Comparison of ENCODE assay signal across 16 cellular contexts in genomic region chr20:63182425-63182824, GRCh38. TPM values are rescaled to one million over a fixed set of nuclear protein-coding genes. Genes with fewer than 3 reads are reported as not detected.
A peak's percentile ranks its signal among the peaks of the same experiment; 100 is the strongest.
DNase-seq lines count a peak whose midpoint lies in the region; ATAC-seq and TF ChIP-seq lines count a peak whose summit lies in the region.
"Had no signal": no experiment of that assay in that cellular context is flagged by ENCODE, and none has a peak within 500 bp of the region (broad histone marks: within the 10 kb centered on the region; RNA-seq: fewer than 3 reads in every experiment).

No MANE protein-coding gene starts in this region.

- H3K4me3 Mint-ChIP-seq in brain = peak overlapping the region in 1 of 5 experiments; percentile 40
- peak overlapping the region; percentile 76 for H3K4me3 Mint-ChIP-seq in neural crest cell
- H3K4me3 Mint-ChIP-seq: B cell; CD8-positive, alpha-beta T cell; HFFc6 had no signal

- H3K9ac ChIP-seq in NT2/D1 (ENCODE audit: insufficient read length, low read depth) = peak overlapping the region; percentile 12
- H3K9ac ChIP-seq: BLaER1 treated with 17β-estradiol and CSF1 and Interleukin-3, amounts not matched to agents 10 nM and 100 nM; GM23248 had no signal

- peaks cover 10% of the 10 kb centered on the region; the same call in 1 of the 2 replicates for H3K9me3 ChIP-seq in NT2/D1 (ENCODE audit: insufficient read depth, low read length)

- DNase-seq in NCI-H82 (lab: John Stamatoyannopoulos, UW) = peak; percentile 53
- DNase-seq in NCI-H82 treated with DMSO at 0.1 percent for 48 hours (lab: John Stamatoyannopoulos, UW; ENCODE audit: unreplicated experiment) = no peak
- DNase-seq in NT2/D1 (ENCODE audit: low read depth, low spot score) = no peak
- DNase-seq in neural crest cell (ENCODE audit: low read depth, low spot score) = no peak
- DNase-seq in sciatic nerve (ENCODE audit: low spot score) = no peak
- no peak for DNase-seq in left cardiac atrium
- no peak for DNase-seq in NCI-H2029 (lab: John Stamatoyannopoulos, UW)
- DNase-seq: Calu3; CD8-positive, alpha-beta T cell; GM23248; HCEC 1CT; HFFc6 had no signal

- intact Hi-C loops in sciatic nerve (cut with DNase I) = no loop called here
- intact Hi-C loops in left cardiac atrium (cut with DNase I) = no loop called here

- peaks cover 29% of the 10 kb centered on the region for H3K4me1 ChIP-seq in NT2/D1 (ENCODE audit: insufficient read depth, insufficient read length)

- H3K4me3 ChIP-seq in NT2/D1 (ENCODE audit: insufficient read length, low read depth) = no peak overlapping the region
- H3K4me3 ChIP-seq: BLaER1 treated with 17β-estradiol and CSF1 and Interleukin-3, amounts not matched to agents 10 nM and 100 nM; GM23248 had no signal

- no peak for ATAC-seq in sciatic nerve
- ATAC-seq in left cardiac atrium = no peak
- ATAC-seq: CD8-positive, alpha-beta T cell had no signal

- H3K9me3 Mint-ChIP-seq in brain (peaks cover 0 to 5% (median 0%) of the 10 kb centered on the region in 5 experiments), neural crest cell (no peaks in the 10 kb centered on the region)
- H3K9me3 Mint-ChIP-seq: CD8-positive, alpha-beta T cell; HFFc6 had no signal

- no peaks in the 10 kb centered on the region for H3K36me3 Mint-ChIP-seq in brain
- H3K36me3 Mint-ChIP-seq in neural crest cell (ENCODE audit: low read depth) = no peaks in the 10 kb centered on the region
- H3K36me3 Mint-ChIP-seq: CD8-positive, alpha-beta T cell had no signal

- H3K27ac Mint-ChIP-seq in brain (peak overlapping the region in 3 of 5 experiments; percentile 5 to 93 (median 79)), neural crest cell (ENCODE audit: unreplicated experiment) (no peak overlapping the region)
- H3K27ac Mint-ChIP-seq: B cell; CD8-positive, alpha-beta T cell; HFFc6 had no signal

- H3K4me1 Mint-ChIP-seq in brain (peaks cover 34% of the 10 kb centered on the region), neural crest cell (peaks cover 23% of the 10 kb centered on the region)

- H3K27me3 Mint-ChIP-seq in brain = peaks cover 12% of the 10 kb centered on the region
- peaks cover 14% of the 10 kb centered on the region for H3K27me3 Mint-ChIP-seq in neural crest cell (ENCODE audit: low read depth)

- H3K27me3 ChIP-seq in NT2/D1 (ENCODE audit: insufficient read depth, insufficient read length) = peaks cover 11% of the 10 kb centered on the region

- no peak for TF ChIP-seq CTCF in brain (conservative IDR thresholded peaks at IDR 0.05)
- no peak for TF ChIP-seq CTCF in neural crest cell (conservative IDR thresholded peaks at IDR 0.05)

- H3K36me3 ChIP-seq in NT2/D1 (ENCODE audit: insufficient read depth, insufficient read length, low read length) = no peaks in the 10 kb centered on the region
- H3K36me3 ChIP-seq: BLaER1 treated with 17β-estradiol and CSF1 and Interleukin-3, amounts not matched to agents 10 nM and 100 nM had no signal

RNA-seq across cellular contexts. Expression of gene YTHDF1, which starts 33.5 kb away (rescaled TPM):
- 41.3 TPM for polyA plus RNA-seq in brain (ENCODE audit: insufficient read depth, low read depth, low replicate concordance)
- total RNA-seq in neural crest cell (59.0 and 59.4 TPM in 2 replicates), sciatic nerve (32.1 TPM), left cardiac atrium (10 to 100 TPM; 19.3 to 29.9 TPM)

RNA-seq across cellular contexts. Expression of gene BIRC7, which starts 53.3 kb away (rescaled TPM):
- polyA plus RNA-seq in brain (ENCODE audit: insufficient read depth, low read depth, low replicate concordance) = not detected
- total RNA-seq in neural crest cell = 6.1 and 6.9 TPM in 2 replicates
- total RNA-seq in sciatic nerve = 26.0 TPM
- total RNA-seq in left cardiac atrium = under 1 TPM in 1 of 2 donors, not detected in 1; 0.94 TPM
- total RNA-seq: A172, B cell, GM23248, HFFc6 had no signal
- polyA plus RNA-seq: GM23248 had no signal
